Comparison of ENCODE assay signal across 10 cellular contexts in genomic region chr7:120981888-120982615, GRCh38. TPM values are rescaled to one million over a fixed set of nuclear protein-coding genes. Genes with fewer than 3 reads are reported as not detected.
DNase-seq lines count a peak whose midpoint lies in the region; ATAC-seq and TF ChIP-seq lines count a peak whose summit lies in the region.
"Had no signal": no experiment of that assay in that cellular context is flagged by ENCODE, and none has a peak within 500 bp of the region (broad histone marks: within the 10 kb centered on the region; RNA-seq: fewer than 3 reads in every experiment).

No MANE protein-coding gene starts in this region.

- H3K4me3 Mint-ChIP-seq in activated T-cell treated with anti-CD3 and anti-CD28 coated beads, Interleukin-2, amount 50 U/mL, for 4 hours: no peak overlapping the region
- H3K4me3 Mint-ChIP-seq in stimulated activated effector memory CD8-positive, alpha-beta T cell treated with anti-CD3 and anti-CD28 coated beads, Interleukin-12 subunit alpha, Interleukin-12 subunit beta, amount 100 ng/mL, for 72 hours: no peak overlapping the region

- peak overlapping the region; percentile 35 for H3K27ac Mint-ChIP-seq in stimulated activated effector memory CD8-positive, alpha-beta T cell treated with anti-CD3 and anti-CD28 coated beads, Interleukin-12 subunit alpha, Interleukin-12 subunit beta, amount 100 ng/mL, for 72 hours

- TF ChIP-seq CTCF in cardiac fibroblast (IDR thresholded peaks at IDR 0.05; ENCODE audit: low read depth, low read length): peak; percentile 4
- TF ChIP-seq CTCF in GM20000 (IDR thresholded peaks at IDR 0.05; ENCODE audit: extremely low read depth, missing control alignments): no peak

- H3K36me3 Mint-ChIP-seq in activated T-cell treated with anti-CD3 and anti-CD28 coated beads, Interleukin-2, amount 50 U/mL, for 4 hours (ENCODE audit: insufficient read depth): no peaks in the 10 kb centered on the region
- H3K36me3 Mint-ChIP-seq in stimulated activated effector memory CD8-positive, alpha-beta T cell treated with anti-CD3 and anti-CD28 coated beads, Interleukin-12 subunit alpha, Interleukin-12 subunit beta, amount 100 ng/mL, for 72 hours: no peaks in the 10 kb centered on the region

- H3K27me3 Mint-ChIP-seq in activated T-cell treated with anti-CD3 and anti-CD28 coated beads, Interleukin-2, amount 50 U/mL, for 4 hours (ENCODE audit: low read depth): peaks cover 7% of the 10 kb centered on the region

- no peak overlapping the region for H3K4me3 ChIP-seq in cardiac fibroblast (replicated peaks in 1 of 2; ENCODE audit: low read depth in 2 of 2, low read length in 2 of 2)

- DNase-seq in activated T-cell treated with anti-CD3 and anti-CD28 coated beads, Interleukin-2, amount 50 U/mL, for 4 hours: no peak
- DNase-seq in activated T-cell treated with anti-CD3 and anti-CD28 coated beads, Interleukin-2, amount 50 U/mL, for 1 hour: no peak
- DNase-seq in LHCN-M2 (ENCODE audit: low read depth) (peak; percentile 83), cardiac fibroblast (ENCODE audit: low read depth in 2 of 2) (peak; percentile 47 to 76), cerebellar nuclear complex (lab: John Stamatoyannopoulos, UW) (no peak), NCI-H146 treated with DMSO at 0.1 percent for 48 hours (lab: John Stamatoyannopoulos, UW; ENCODE audit: unreplicated experiment) (no peak), GM20000 (ENCODE audit: low spot score) (no peak)
- no peak for DNase-seq in stimulated activated effector memory CD8-positive, alpha-beta T cell treated with anti-CD3 and anti-CD28 coated beads, Interleukin-12 subunit alpha, Interleukin-12 subunit beta, amount 100 ng/mL, for 72 hours (ENCODE audit: low spot score in 2 of 2)
- DNase-seq: activated naive CD4-positive, alpha-beta T cell treated with anti-CD3 and anti-CD28 coated beads, Interleukin-2, amount 50 U/mL, for 16 hours; NCI-H1436 had no signal

- ATAC-seq in activated T-cell treated with anti-CD3 and anti-CD28 coated beads, Interleukin-2, amount 50 U/mL, for 4 hours: peak; percentile 48 to 60
- peak; percentile 88 for ATAC-seq in stimulated activated effector memory CD8-positive, alpha-beta T cell treated with anti-CD3 and anti-CD28 coated beads, Interleukin-12 subunit alpha, Interleukin-12 subunit beta, amount 100 ng/mL, for 72 hours

- H3K4me1 Mint-ChIP-seq in activated T-cell treated with anti-CD3 and anti-CD28 coated beads, Interleukin-2, amount 50 U/mL, for 4 hours (ENCODE audit: low read depth): peaks cover 3% of the 10 kb centered on the region
- peaks cover 12% of the 10 kb centered on the region for H3K4me1 Mint-ChIP-seq in stimulated activated effector memory CD8-positive, alpha-beta T cell treated with anti-CD3 and anti-CD28 coated beads, Interleukin-12 subunit alpha, Interleukin-12 subunit beta, amount 100 ng/mL, for 72 hours

- H3K9me3 Mint-ChIP-seq in activated T-cell treated with anti-CD3 and anti-CD28 coated beads, Interleukin-2, amount 50 U/mL, for 4 hours: no peaks in the 10 kb centered on the region
- no peaks in the 10 kb centered on the region for H3K9me3 Mint-ChIP-seq in stimulated activated effector memory CD8-positive, alpha-beta T cell treated with anti-CD3 and anti-CD28 coated beads, Interleukin-12 subunit alpha, Interleukin-12 subunit beta, amount 100 ng/mL, for 72 hours

RNA-seq across cellular contexts. Expression of gene CPED1, which starts 6.5 kb away (rescaled TPM):
- total RNA-seq in activated T-cell treated with anti-CD3 and anti-CD28 coated beads, Interleukin-2, amount 50 U/mL, for 4 hours: under 1 TPM; 0.20 to 0.69 (median 0.38) TPM
- 71.4 and 75.8 TPM in 2 replicates for total RNA-seq in LHCN-M2 (2014; rRNA removed)
- 28.6 TPM for polyA plus RNA-seq in LHCN-M2 (2012)

RNA-seq across cellular contexts. Expression of gene ING3, which starts 31.5 kb away (rescaled TPM):
- total RNA-seq in activated T-cell treated with anti-CD3 and anti-CD28 coated beads, Interleukin-2, amount 50 U/mL, for 4 hours: 10 to 100 TPM; 23.9 to 29.4 (median 27.5) TPM
- 20.3 and 20.7 TPM in 2 replicates for total RNA-seq in LHCN-M2 (2014; rRNA removed)
- 7.5 TPM for polyA plus RNA-seq in LHCN-M2 (2012)

Comparison
In these comparisons a context has a peak if more than half of its experiments do, and no peak if none do; other contexts are left out.
1. DNase-seq: peak in LHCN-M2 (single experiment) and cardiac fibroblast (2 of 2); none in activated T-cell treated with anti-CD3 and anti-CD28 coated beads, Interleukin-2, amount 50 U/mL, for 4 hours (single experiment), activated T-cell treated with anti-CD3 and anti-CD28 coated beads, Interleukin-2, amount 50 U/mL, for 1 hour (single experiment), stimulated activated effector memory CD8-positive, alpha-beta T cell treated with anti-CD3 and anti-CD28 coated beads, Interleukin-12 subunit alpha, Interleukin-12 subunit beta, amount 100 ng/mL, for 72 hours (0 of 2), cerebellar nuclear complex (0 of 2), NCI-H146 treated with DMSO at 0.1 percent for 48 hours (single experiment) and GM20000 (single experiment).
2. RNA of gene CPED1, which starts 6.5 kb away (total RNA-seq): 71.4 to 75.8 TPM in LHCN-M2; 0.20 to 0.69 TPM in activated T-cell treated with anti-CD3 and anti-CD28 coated beads, Interleukin-2, amount 50 U/mL, for 4 hours; every median in the first group is over 10 times any median in the second.